Comparison of ENCODE assay signal across 19 cellular contexts in genomic region chr18:51448949-51449348, GRCh38.
DNase-seq lines count a peak whose midpoint lies in the region; TF ChIP-seq lines count a peak whose summit lies in the region.
"Had no signal": no experiment of that assay in that cellular context is flagged by ENCODE, and none has a peak within 500 bp of the region (broad histone marks: within the 10 kb centered on the region; RNA-seq: fewer than 3 reads in every experiment).

No MANE protein-coding gene starts in this region.

- no peaks in the 10 kb centered on the region for H3K36me3 Mint-ChIP-seq in T-helper 2 cell treated with Interferon-gamma antibody and Interleukin-4, amounts not matched to agents 5 μg/mL and 100 μg/mL, for 36 hours (ENCODE audit: low read depth)
- H3K36me3 Mint-ChIP-seq: CD4-positive, alpha-beta memory T cell had no signal

- H3K4me1 ChIP-seq in MM.1S (ENCODE audit: low read length) = peaks cover 47% of the 10 kb centered on the region
- peaks cover 6% of the 10 kb centered on the region for H3K4me1 ChIP-seq in SJCRH30
- H3K4me1 ChIP-seq: BLaER1, Peyer's patch had no signal

- H3F3A ChIP-seq in MM.1S (ENCODE audit: insufficient read depth, low read length) = peaks cover 33% of the 10 kb centered on the region

- DNase-seq in NCI-H345 (lab: John Stamatoyannopoulos, UW) = peak; percentile 1
- no peak for DNase-seq in NCI-H345 treated with DMSO at 0.1 percent for 48 hours (lab: John Stamatoyannopoulos, UW; ENCODE audit: unreplicated experiment)
- DNase-seq in MM.1S = peak; percentile 37
- peak; percentile 9 to 48 for DNase-seq in SJCRH30
- DNase-seq in left kidney (ENCODE audit: low read depth, low spot score) = peak; percentile 33
- no peak for DNase-seq in GM10266 (ENCODE audit: extremely low spot score)
- no peak for DNase-seq in DMS79 (lab: John Stamatoyannopoulos, UW)
- DNase-seq in T-helper 2 cell treated with Interferon-gamma antibody and Interleukin-4, amounts not matched to agents 5 μg/mL and 100 μg/mL, for 36 hours (ENCODE audit: low spot score) = no peak
- DNase-seq: ACHN; Calu3; CD4-positive, alpha-beta memory T cell; DMS153; KG1; NCI-H1105 treated with DMSO at 0.1 percent for 48 hours; NCI-H510A treated with DMSO at 0.1 percent for 48 hours; NCI-H748 treated with DMSO at 0.1 percent for 48 hours; Peyer's patch had no signal

- TF ChIP-seq CTCF in MM.1S (IDR thresholded peaks at IDR 0.05; ENCODE audit: low read length) (no peak), GM10266 (IDR thresholded peaks at IDR 0.05; ENCODE audit: control insufficient read depth, insufficient read depth, low read depth, missing control alignments) (no peak)

- H3K36me3 ChIP-seq in MM.1S (replicated peaks; ENCODE audit: insufficient read depth, low read length) (no peaks in the 10 kb centered on the region), SJCRH30 (0 out of 2 replicates have a peak, but pooled peaks cover 4% of the 10 kb centered on the region)
- H3K36me3 ChIP-seq: BLaER1, Peyer's patch had no signal

- H3K27me3 Mint-ChIP-seq in T-helper 2 cell treated with Interferon-gamma antibody and Interleukin-4, amounts not matched to agents 5 μg/mL and 100 μg/mL, for 36 hours (ENCODE audit: low read depth) = peaks cover 9% of the 10 kb centered on the region

- H3K9me3 Mint-ChIP-seq in T-helper 2 cell treated with Interferon-gamma antibody and Interleukin-4, amounts not matched to agents 5 μg/mL and 100 μg/mL, for 36 hours = no peaks in the 10 kb centered on the region

- H3K27ac Mint-ChIP-seq in T-helper 2 cell treated with Interferon-gamma antibody and Interleukin-4, amounts not matched to agents 5 μg/mL and 100 μg/mL, for 36 hours = no peak overlapping the region
- H3K27ac Mint-ChIP-seq: CD4-positive, alpha-beta memory T cell had no signal

- H3K27me3 ChIP-seq in MM.1S (replicated peaks; ENCODE audit: insufficient read depth, low read length) (no peaks in the 10 kb centered on the region), SJCRH30 (no peaks in the 10 kb centered on the region)
- H3K27me3 ChIP-seq: BLaER1, Peyer's patch had no signal

- H3K4me3 Mint-ChIP-seq in T-helper 2 cell treated with Interferon-gamma antibody and Interleukin-4, amounts not matched to agents 5 μg/mL and 100 μg/mL, for 36 hours = no peak overlapping the region
- H3K4me3 Mint-ChIP-seq: CD4-positive, alpha-beta memory T cell had no signal

- H2AFZ ChIP-seq in MM.1S (ENCODE audit: low read length) = no peak overlapping the region

- no peak overlapping the region for H3K4me2 ChIP-seq in MM.1S (ENCODE audit: low read depth, low read length)
- H3K4me2 ChIP-seq: BLaER1 had no signal

- no peaks in the 10 kb centered on the region for H3K79me2 ChIP-seq in MM.1S (ENCODE audit: low read length)

- H3K4me3 ChIP-seq in MM.1S (ENCODE audit: low read length) (no peak overlapping the region), SJCRH30 (no peak overlapping the region)
- H3K4me3 ChIP-seq: BLaER1, Peyer's patch had no signal

- H3K27ac ChIP-seq in MM.1S (ENCODE audit: low read length) (no peak overlapping the region), SJCRH30 (no peak overlapping the region)
- H3K27ac ChIP-seq: 22Rv1, BLaER1, Peyer's patch had no signal

- H3K9me2 ChIP-seq in MM.1S (replicated peaks; ENCODE audit: insufficient read depth, low read length) = no peaks in the 10 kb centered on the region

- H3K9me3 ChIP-seq in MM.1S (replicated peaks; ENCODE audit: insufficient read depth, low read length) (no peaks in the 10 kb centered on the region), SJCRH30 (replicated peaks) (no peaks in the 10 kb centered on the region)
- H3K9me3 ChIP-seq: BLaER1, Peyer's patch had no signal

- H4K20me1 ChIP-seq in MM.1S (ENCODE audit: insufficient read depth, low read length) = no peaks in the 10 kb centered on the region
- H4K20me1 ChIP-seq: BLaER1 had no signal

- H3K4me1 Mint-ChIP-seq in T-helper 2 cell treated with Interferon-gamma antibody and Interleukin-4, amounts not matched to agents 5 μg/mL and 100 μg/mL, for 36 hours (ENCODE audit: low read depth) = no peaks in the 10 kb centered on the region
- H3K4me1 Mint-ChIP-seq: CD4-positive, alpha-beta memory T cell had no signal

- H3K9ac ChIP-seq in MM.1S (ENCODE audit: low read length) = no peak overlapping the region
- H3K9ac ChIP-seq: BLaER1 had no signal

Comparison
In these comparisons a context has a peak if more than half of its experiments do, and no peak if none do; other contexts are left out.
1. DNase-seq: peak in NCI-H345 (single experiment), MM.1S (single experiment), SJCRH30 (2 of 2) and left kidney (single experiment); none in NCI-H345 treated with DMSO at 0.1 percent for 48 hours (single experiment), GM10266 (single experiment), DMS79 (single experiment) and T-helper 2 cell treated with Interferon-gamma antibody and Interleukin-4, amounts not matched to agents 5 μg/mL and 100 μg/mL, for 36 hours (single experiment).